21 cellular contexts compared by ENCODE assay signal in genomic region chr18:35484034-35484433, GRCh38. TPM values are rescaled to one million over a fixed set of nuclear protein-coding genes. Genes with fewer than 3 reads are reported as not detected.
DNase-seq lines count a peak whose midpoint lies in the region; ATAC-seq and TF ChIP-seq lines count a peak whose summit lies in the region.
"Had no signal": no experiment of that assay in that cellular context is flagged by ENCODE, and none has a peak within 500 bp of the region (broad histone marks: within the 10 kb centered on the region; RNA-seq: fewer than 3 reads in every experiment).

No MANE protein-coding gene starts in this region.

- H3K4me2 ChIP-seq in hepatocyte = no peak overlapping the region

- ATAC-seq in GM18868 (IDR thresholded peaks at IDR 0.05; ENCODE audit: unreplicated experiment) (peak; percentile 90), HG02571 (IDR thresholded peaks at IDR 0.05; ENCODE audit: unreplicated experiment) (peak; percentile 73), HG03432 (IDR thresholded peaks at IDR 0.05; ENCODE audit: unreplicated experiment) (peak; percentile 76), esophagus mucosa (no peak)
- ATAC-seq: left ventricle myocardium superior; naive thymus-derived CD4-positive, alpha-beta T cell had no signal

- H3K4me3 ChIP-seq in hepatocyte (no peak overlapping the region), ascending aorta (no peak overlapping the region)
- H3K4me3 ChIP-seq: suprapubic skin had no signal

- H3K27ac ChIP-seq in hepatocyte = no peak overlapping the region
- no peak overlapping the region for H3K27ac ChIP-seq in ascending aorta
- H3K27ac ChIP-seq: HL-60, suprapubic skin had no signal

- in situ Hi-C loops in GM13976 (cut with MboI; ENCODE audit: low sequenced_read_pairs, unreplicated experiment) = no loop called here

- H3K27me3 ChIP-seq in hepatocyte (no peaks in the 10 kb centered on the region), ascending aorta (no peaks in the 10 kb centered on the region)
- H3K27me3 ChIP-seq: suprapubic skin had no signal

- no peaks in the 10 kb centered on the region for H3K9me3 ChIP-seq in hepatocyte (ENCODE audit: low read depth)
- no peaks in the 10 kb centered on the region for H3K9me3 ChIP-seq in ascending aorta
- H3K9me3 ChIP-seq: suprapubic skin had no signal

- H3K4me1 ChIP-seq in hepatocyte (ENCODE audit: insufficient read depth) (peaks cover 18% of the 10 kb centered on the region), ascending aorta (no peaks in the 10 kb centered on the region)

- H3K79me2 ChIP-seq in hepatocyte = peaks cover 55% of the 10 kb centered on the region

- TF ChIP-seq CTCF in GM13976 (IDR thresholded peaks at IDR 0.05; ENCODE audit: borderline replicate concordance, control extremely low read depth, extremely low read depth, insufficient read depth, missing control alignments) (no peak), hepatocyte (IDR thresholded peaks at IDR 0.05; ENCODE audit: poor library complexity) (no peak), ascending aorta (IDR thresholded peaks at IDR 0.05) (no peak)

- H2AFZ ChIP-seq in hepatocyte = no peak overlapping the region

- intact Hi-C loops in ascending aorta (cut with DNase I) = no loop called here

- H3K9me2 ChIP-seq in hepatocyte (replicated peaks; ENCODE audit: insufficient read depth) = no peaks in the 10 kb centered on the region

- H4K20me1 ChIP-seq in hepatocyte (ENCODE audit: insufficient read depth, poor library complexity, severe bottlenecking) = no peaks in the 10 kb centered on the region

- peak; percentile 27 for DNase-seq in GM13976 (ENCODE audit: low spot score)
- DNase-seq in hepatocyte (ENCODE audit: low spot score) = no peak
- no peak for DNase-seq in ascending aorta (ENCODE audit: low spot score in 2 of 2)
- no peak for DNase-seq in NCI-H146 treated with DMSO at 0.1 percent for 48 hours (lab: John Stamatoyannopoulos, UW; ENCODE audit: unreplicated experiment)
- DNase-seq: activated CD4-positive, alpha-beta memory T cell treated with anti-CD3 and anti-CD28 coated beads, Interleukin-2, amount 10 ng/mL, durations not matched to agents 7 days and 5 days; activated naive CD4-positive, alpha-beta T cell treated with Interleukin-2 at 50 U/mL for 16 hours; AML-193; effector memory CD4-positive, alpha-beta T cell; KG1; left ventricle myocardium superior; naive thymus-derived CD4-positive, alpha-beta T cell; NCI-H226; posterior cingulate gyrus; Right ventricle myocardium superior; T1000 had no signal

- no peaks in the 10 kb centered on the region for H3K36me3 ChIP-seq in hepatocyte (replicated peaks; ENCODE audit: insufficient read depth, low read depth)
- no peaks in the 10 kb centered on the region for H3K36me3 ChIP-seq in ascending aorta
- H3K36me3 ChIP-seq: suprapubic skin had no signal

RNA-seq across cellular contexts. Expression of gene INO80C, which starts 13.7 kb away (rescaled TPM):
- total RNA-seq in hepatocyte (16.5 and 16.6 TPM in 2 replicates), ascending aorta (11.2 TPM), esophagus mucosa (63.3 TPM)
- 25.1 and 42.2 TPM in 2 replicates for polyA plus RNA-seq in hepatocyte
